ENCODE assay signal across 18 cellular contexts in the genomic region with DNA sequence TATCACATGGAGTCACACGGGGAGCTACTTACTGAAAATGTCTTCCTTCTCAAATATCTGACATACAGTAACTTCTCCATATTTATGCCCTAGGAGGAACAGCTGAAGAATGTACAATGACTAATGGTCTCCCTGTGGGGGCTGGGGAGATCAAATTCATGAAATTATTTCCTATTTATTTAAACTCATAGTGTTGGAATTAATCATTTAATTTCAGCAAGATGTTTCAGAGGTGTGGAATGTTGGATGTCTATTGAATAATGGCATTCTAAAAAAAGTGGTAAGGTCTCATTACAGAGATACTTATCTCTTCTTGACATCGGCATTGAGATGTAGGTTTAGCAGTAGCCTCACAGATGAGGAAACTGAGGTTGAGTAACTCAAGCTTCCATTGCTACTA.
A peak's percentile ranks its signal among the peaks of the same experiment; 100 is the strongest.
DNase-seq lines count a peak whose midpoint lies in the region; ATAC-seq, FAIRE-seq and TF ChIP-seq lines count a peak whose summit lies in the region.
"Had no signal": no experiment of that assay in that cellular context is flagged by ENCODE, and none has a peak within 500 bp of the region (broad histone marks: within the 10 kb centered on the region; RNA-seq: fewer than 3 reads in every experiment).

No MANE protein-coding gene starts in this region.

- peaks cover 65% of the 10 kb centered on the region for H3K4me1 Mint-ChIP-seq in HFFc6 (ENCODE audit: low read depth)
- H3K4me1 Mint-ChIP-seq in astrocyte (ENCODE audit: low read depth, unreplicated experiment) = peaks cover 10% of the 10 kb centered on the region
- peaks cover 9% of the 10 kb centered on the region for H3K4me1 Mint-ChIP-seq in GM23338

- TF ChIP-seq CTCF in HFFc6 (IDR thresholded peaks at IDR 0.05) (no peak), astrocyte (IDR thresholded peaks at IDR 0.05; ENCODE audit: insufficient read depth, low read depth, low read length) (no peak), foreskin fibroblast (IDR thresholded peaks at IDR 0.05; ENCODE audit: low read depth, low read length) (no peak), GM23338 (conservative IDR thresholded peaks at IDR 0.05; ENCODE audit: low read depth in 2 of 2) (no peak), smooth muscle cell (IDR thresholded peaks at IDR 0.05; ENCODE audit: borderline replicate concordance, insufficient read depth, poor library complexity, severe bottlenecking) (no peak)

- H3K4me1 ChIP-seq in astrocyte (ENCODE audit: insufficient read depth, low read length) (peaks cover 5% of the 10 kb centered on the region), GM23338 (ENCODE audit: insufficient read depth) (no peaks in the 10 kb centered on the region), smooth muscle cell (ENCODE audit: low read depth) (no peaks in the 10 kb centered on the region)
- H3K4me1 ChIP-seq: A549, parathyroid adenoma had no signal

- H3K4me3 Mint-ChIP-seq in HFFc6 = peak overlapping the region; percentile 55
- no peak overlapping the region for H3K4me3 Mint-ChIP-seq in astrocyte (ENCODE audit: unreplicated experiment)
- no peak overlapping the region for H3K4me3 Mint-ChIP-seq in GM23338
- H3K4me3 Mint-ChIP-seq: type B pancreatic cell had no signal

- no peak for ATAC-seq in GM23338
- ATAC-seq: A549 had no signal

- H3K27ac Mint-ChIP-seq in HFFc6 = peak overlapping the region; percentile 89
- H3K27ac Mint-ChIP-seq in astrocyte (ENCODE audit: unreplicated experiment) = peak overlapping the region; percentile 34
- H3K27ac Mint-ChIP-seq in GM23338 = no peak overlapping the region
- H3K27ac Mint-ChIP-seq: type B pancreatic cell had no signal

- H3F3A ChIP-seq in GM23338 (replicated peaks; ENCODE audit: low read depth) (no peaks in the 10 kb centered on the region), smooth muscle cell (ENCODE audit: low read depth) (no peaks in the 10 kb centered on the region)

- peak; percentile 29 for DNase-seq in A172 (ENCODE audit: low spot score)
- DNase-seq in HFFc6 = peak; percentile 86
- DNase-seq in astrocyte (ENCODE audit: low read depth) = peak; percentile 89
- peak; percentile 75 to 83 for DNase-seq in foreskin fibroblast
- no peak for DNase-seq in GM23338 (ENCODE audit: low spot score)
- DNase-seq in RKO (ENCODE audit: low spot score) = no peak
- no peak for DNase-seq in smooth muscle cell (lab: John Stamatoyannopoulos, UW; ENCODE audit: unreplicated experiment)
- no peak for DNase-seq in activated naive CD4-positive, alpha-beta T cell (lab: John Stamatoyannopoulos, UW)
- DNase-seq: COR-L47; hypothalamus; NCI-H1436; NCI-H2227 treated with DMSO at 0.1 percent for 48 hours; stimulated activated naive CD4-positive, alpha-beta T cell had no signal

- H3K4me2 ChIP-seq in astrocyte (ENCODE audit: low read length) = peak overlapping the region; percentile 26
- H3K4me2 ChIP-seq in GM23338 = no peak overlapping the region
- no peak overlapping the region for H3K4me2 ChIP-seq in smooth muscle cell
- H3K4me2 ChIP-seq: A549 had no signal

- no peaks in the 10 kb centered on the region; the same call in none of the 2 replicates for H3K9me2 ChIP-seq in GM23338 (ENCODE audit: insufficient read depth)

- H3K36me3 Mint-ChIP-seq in HFFc6 (ENCODE audit: low read depth) = peaks cover 10% of the 10 kb centered on the region
- H3K36me3 Mint-ChIP-seq in astrocyte (ENCODE audit: low read depth, unreplicated experiment) = no peaks in the 10 kb centered on the region
- no peaks in the 10 kb centered on the region for H3K36me3 Mint-ChIP-seq in GM23338 (ENCODE audit: low read depth)
- H3K36me3 Mint-ChIP-seq: type B pancreatic cell had no signal

- H3K27me3 Mint-ChIP-seq in HFFc6 (ENCODE audit: insufficient read depth) (no peaks in the 10 kb centered on the region), astrocyte (ENCODE audit: low read depth, unreplicated experiment) (no peaks in the 10 kb centered on the region), GM23338 (ENCODE audit: insufficient read depth, low read depth, poor library complexity) (peaks cover 3% of the 10 kb centered on the region)

- no peaks in the 10 kb centered on the region for H4K20me1 ChIP-seq in astrocyte (ENCODE audit: insufficient read depth, low read length)
- no peaks in the 10 kb centered on the region for H4K20me1 ChIP-seq in GM23338 (replicated peaks; ENCODE audit: insufficient read depth)
- H4K20me1 ChIP-seq in smooth muscle cell (ENCODE audit: low read depth) = peaks cover 71% of the 10 kb centered on the region

- H3K4me3 ChIP-seq in astrocyte (ENCODE audit: insufficient read depth, low read depth, low read length) (no peak overlapping the region), foreskin fibroblast (ENCODE audit: low read depth in 1 of 2, low read length in 2 of 2) (no peak overlapping the region), GM23338 (no peak overlapping the region), smooth muscle cell (no peak overlapping the region)
- H3K4me3 ChIP-seq: A549, coronary artery had no signal

- WGBS in smooth muscle cell (ENCODE audit: low lambda C conversion rate) = 79% methylated on average over 2 of the region's 2 CpGs

- H3K9me3 Mint-ChIP-seq in HFFc6 = no peaks in the 10 kb centered on the region
- H3K9me3 Mint-ChIP-seq in astrocyte (ENCODE audit: unreplicated experiment) = no peaks in the 10 kb centered on the region
- H3K9me3 Mint-ChIP-seq in GM23338 = no peaks in the 10 kb centered on the region

- no peak overlapping the region for H3K9ac ChIP-seq in astrocyte (ENCODE audit: low read length)
- no peak overlapping the region for H3K9ac ChIP-seq in smooth muscle cell (ENCODE audit: low read depth)
- H3K9ac ChIP-seq: parathyroid adenoma had no signal

- peak overlapping the region; percentile 47 for H3K27ac ChIP-seq in astrocyte (ENCODE audit: low read depth, low read length)
- H3K27ac ChIP-seq in GM23338 (ENCODE audit: low read depth) = no peak overlapping the region
- H3K27ac ChIP-seq in smooth muscle cell (ENCODE audit: low read depth) = no peak overlapping the region
- H3K27ac ChIP-seq: A549, coronary artery, parathyroid adenoma had no signal

- H3K79me2 ChIP-seq in astrocyte (ENCODE audit: insufficient read depth, low read length) = no peaks in the 10 kb centered on the region
- H3K79me2 ChIP-seq in GM23338 (replicated peaks; ENCODE audit: insufficient read depth) = no peaks in the 10 kb centered on the region
- peaks cover 27% of the 10 kb centered on the region for H3K79me2 ChIP-seq in smooth muscle cell (ENCODE audit: low read depth)
- H3K79me2 ChIP-seq: parathyroid adenoma had no signal

- FAIRE-seq in astrocyte (lab: Jason Lieb, UNC) = peak; percentile 90
- FAIRE-seq: A549, GM18507 had no signal

- peak overlapping the region; percentile 15 for H2AFZ ChIP-seq in astrocyte (ENCODE audit: low read depth, low read length)
- H2AFZ ChIP-seq in GM23338 = no peak overlapping the region
- H2AFZ ChIP-seq in smooth muscle cell (ENCODE audit: low read depth) = no peak overlapping the region
- H2AFZ ChIP-seq: parathyroid adenoma had no signal

- H3K36me3 ChIP-seq in astrocyte (ENCODE audit: insufficient read depth, low read length) = no peaks in the 10 kb centered on the region
- H3K36me3 ChIP-seq in GM23338 (ENCODE audit: insufficient read depth) = no peaks in the 10 kb centered on the region
- no peaks in the 10 kb centered on the region for H3K36me3 ChIP-seq in smooth muscle cell (ENCODE audit: low read depth)

- H3K27me3 ChIP-seq in astrocyte (ENCODE audit: insufficient read depth, low read length) (no peaks in the 10 kb centered on the region), GM23338 (ENCODE audit: insufficient read depth) (no peaks in the 10 kb centered on the region), smooth muscle cell (ENCODE audit: low read depth) (no peaks in the 10 kb centered on the region)

- H3K9me3 ChIP-seq in astrocyte (ENCODE audit: insufficient read depth, low read depth, low read length) = no peaks in the 10 kb centered on the region
- no peaks in the 10 kb centered on the region for H3K9me3 ChIP-seq in smooth muscle cell (replicated peaks; ENCODE audit: low read depth)
- H3K9me3 ChIP-seq: A549 had no signal

TF ChIP-seq in GM23338, 12 proteins besides CTCF, POLR2A, EP300 and RAD21 (continues in another document):
- no peak for TF ChIP-seq EZH2phosphoT487 (IDR thresholded peaks at IDR 0.05; ENCODE audit: unreplicated experiment)

Comparison
In these comparisons a context has a peak if more than half of its experiments do, and no peak if none do; other contexts are left out.
1. DNase-seq: peak in A172 (single experiment), HFFc6 (single experiment), astrocyte (single experiment) and foreskin fibroblast (2 of 2); none in GM23338 (single experiment), RKO (single experiment), smooth muscle cell (single experiment) and activated naive CD4-positive, alpha-beta T cell (0 of 4).